In genomic region chr6:146355521-146356100, GRCh38 we compare ENCODE assay signal across 24 cellular contexts.
A peak's percentile ranks its signal among the peaks of the same experiment; 100 is the strongest.
DNase-seq lines count a peak whose midpoint lies in the region; ATAC-seq and TF ChIP-seq lines count a peak whose summit lies in the region.
"Had no signal": no experiment of that assay in that cellular context is flagged by ENCODE, and none has a peak within 500 bp of the region (broad histone marks: within the 10 kb centered on the region; RNA-seq: fewer than 3 reads in every experiment).

No MANE protein-coding gene starts in this region.

- H3K36me3 ChIP-seq in kidney epithelial cell (ENCODE audit: control insufficient read depth, insufficient read depth, low read length): no peaks in the 10 kb centered on the region
- no peaks in the 10 kb centered on the region for H3K36me3 ChIP-seq in psoas muscle (ENCODE audit: insufficient read depth in 1 of 2, low read depth in 1 of 2)
- H3K36me3 ChIP-seq in lower lobe of right lung: no peaks in the 10 kb centered on the region
- H3K36me3 ChIP-seq: BLaER1 treated with 17β-estradiol and CSF1 and Interleukin-3, amounts not matched to agents 10 nM and 100 nM; SJSA1 had no signal

- CTCF ChIA-PET in WTC11 (lab: Charles Lee): no interaction called here

- POLR2A ChIA-PET in WTC11 (lab: Charles Lee): no interaction called here

- H3K27ac Mint-ChIP-seq in WTC11: peak overlapping the region; percentile 15
- H3K27ac Mint-ChIP-seq: CD8-positive, alpha-beta memory T cell; HFFc6; IgD-negative memory B cell had no signal

- peaks cover 59% of the 10 kb centered on the region for H3K4me1 Mint-ChIP-seq in WTC11
- H3K4me1 Mint-ChIP-seq: CD8-positive, alpha-beta memory T cell; IgD-negative memory B cell had no signal

- no peak overlapping the region for H3K4me3 Mint-ChIP-seq in WTC11
- H3K4me3 Mint-ChIP-seq: CD8-positive, alpha-beta memory T cell; HFFc6; IgD-negative memory B cell had no signal

- H3K4me1 ChIP-seq in psoas muscle (no peaks in the 10 kb centered on the region), lower lobe of right lung (peaks cover 7% of the 10 kb centered on the region)

- H3K9me3 ChIP-seq in psoas muscle (no peaks in the 10 kb centered on the region), lower lobe of right lung (no peaks in the 10 kb centered on the region)
- H3K9me3 ChIP-seq: BLaER1 treated with 17β-estradiol and CSF1 and Interleukin-3, amounts not matched to agents 10 nM and 100 nM; SJSA1 had no signal

- H3K4me3 ChIP-seq in kidney epithelial cell (ENCODE audit: low read depth, low read length) (no peak overlapping the region), psoas muscle (no peak overlapping the region), lower lobe of right lung (no peak overlapping the region)
- H3K4me3 ChIP-seq: BLaER1 treated with 17β-estradiol and CSF1 and Interleukin-3, amounts not matched to agents 10 nM and 100 nM; GM12878; SJSA1 had no signal

- in situ Hi-C loops in KBM-7 (cut with MboI; ENCODE audit: low pct_unique_long_range_greater_than_20kb, low sequenced_read_pairs): no loop called here

- no peaks in the 10 kb centered on the region for H3K27me3 ChIP-seq in kidney epithelial cell (ENCODE audit: control insufficient read depth, insufficient read depth, low read length)
- H3K27me3 ChIP-seq in psoas muscle (ENCODE audit: insufficient read depth in 3 of 3, low read length in 2 of 3): no peaks in the 10 kb centered on the region
- H3K27me3 ChIP-seq in lower lobe of right lung (ENCODE audit: low read depth): no peaks in the 10 kb centered on the region
- H3K27me3 ChIP-seq: BLaER1 treated with 17β-estradiol and CSF1 and Interleukin-3, amounts not matched to agents 10 nM and 100 nM; SJSA1 had no signal

- H3K9me3 Mint-ChIP-seq in WTC11: no peaks in the 10 kb centered on the region; the same call in 1 of the 2 replicates
- H3K9me3 Mint-ChIP-seq: CD8-positive, alpha-beta memory T cell; HFFc6 had no signal

- H3K27me3 Mint-ChIP-seq in WTC11 (ENCODE audit: low read depth): no peaks in the 10 kb centered on the region
- H3K27me3 Mint-ChIP-seq: CD8-positive, alpha-beta memory T cell; IgD-negative memory B cell had no signal

- WGBS in psoas muscle, 3 donors: 72 to 78% (median 73%) methylated on average over 4 of the region's 4 CpGs

- peak; percentile 38 for ATAC-seq in WTC11
- no peak for ATAC-seq in psoas muscle
- ATAC-seq in lower lobe of right lung: no peak
- ATAC-seq: GM12878, PC-3 had no signal

- H3K27ac ChIP-seq in psoas muscle (no peak overlapping the region), lower lobe of right lung (no peak overlapping the region)
- H3K27ac ChIP-seq: SJSA1 had no signal

- intact Hi-C loops in psoas muscle (cut with DNase I) (no loop called here), lower lobe of right lung (cut with DNase I) (no loop called here)

- DNase-seq in NCI-H82 (lab: John Stamatoyannopoulos, UW): peak; percentile 19
- no peak for DNase-seq in NCI-H82 treated with DMSO at 0.1 percent for 48 hours (lab: John Stamatoyannopoulos, UW; ENCODE audit: unreplicated experiment)
- no peak for DNase-seq in WTC11 (ENCODE audit: low spot score)
- DNase-seq in kidney epithelial cell (ENCODE audit: low read depth): peak; percentile 23
- DNase-seq in psoas muscle: no peak
- no peak for DNase-seq in GM19240 (ENCODE audit: insufficient read length, low spot score)
- no peak for DNase-seq in KBM-7
- no peak for DNase-seq in lower lobe of right lung
- DNase-seq: 8988T; CD8-positive, alpha-beta memory T cell; DND-41; GDM1; GOT3; HFFc6; MV-4-11; NCI-H1417; NCI-H187 treated with DMSO at 0.1 percent for 48 hours; NCI-H2171; NCI-H446 treated with DMSO at 0.1 percent for 48 hours; PC-3 had no signal

- TF ChIP-seq CTCF in WTC11 (IDR thresholded peaks at IDR 0.05) (no peak), kidney epithelial cell (IDR thresholded peaks at IDR 0.05; ENCODE audit: insufficient read depth, low read length, poor library complexity, severe bottlenecking) (no peak), psoas muscle (IDR thresholded peaks at IDR 0.05) (no peak), lower lobe of right lung (IDR thresholded peaks at IDR 0.05) (no peak)

- no peaks in the 10 kb centered on the region for H3K36me3 Mint-ChIP-seq in WTC11
- H3K36me3 Mint-ChIP-seq: CD8-positive, alpha-beta memory T cell had no signal

TF ChIP-seq in WTC11, 78 proteins besides CTCF, POLR2A, EP300 and RAD21:
- no peak for TF ChIP-seq RORB (CRISPR knock-in tag; IDR thresholded peaks at IDR 0.05)
- TF ChIP-seq E2F4 (CRISPR knock-in tag; IDR thresholded peaks at IDR 0.05; ENCODE audit: borderline replicate concordance, low read depth): no peak
- TF ChIP-seq SMAD4 (CRISPR knock-in tag; IDR thresholded peaks at IDR 0.05): no peak
- TF ChIP-seq ZNF512 (CRISPR knock-in tag; IDR thresholded peaks at IDR 0.05; ENCODE audit: borderline replicate concordance): no peak

Comparison
In these comparisons a context has a peak if more than half of its experiments do, and no peak if none do; other contexts are left out.
1. DNase-seq: peak in NCI-H82 (single experiment) and kidney epithelial cell (single experiment); none in NCI-H82 treated with DMSO at 0.1 percent for 48 hours (single experiment), WTC11 (single experiment), psoas muscle (0 of 2), GM19240 (single experiment), KBM-7 (single experiment) and lower lobe of right lung (single experiment).